Comparison of ENCODE assay signal across 1 cellular context in genomic region chr16:80265624-80266306, GRCh38.
TF ChIP-seq lines count a peak whose summit lies in the region.

No MANE protein-coding gene starts in this region.

TF ChIP-seq in HepG2, 621 proteins besides CTCF, POLR2A, EP300 and RAD21 (continued from another document and continues in another):
- TF ChIP-seq, protein P1, sequence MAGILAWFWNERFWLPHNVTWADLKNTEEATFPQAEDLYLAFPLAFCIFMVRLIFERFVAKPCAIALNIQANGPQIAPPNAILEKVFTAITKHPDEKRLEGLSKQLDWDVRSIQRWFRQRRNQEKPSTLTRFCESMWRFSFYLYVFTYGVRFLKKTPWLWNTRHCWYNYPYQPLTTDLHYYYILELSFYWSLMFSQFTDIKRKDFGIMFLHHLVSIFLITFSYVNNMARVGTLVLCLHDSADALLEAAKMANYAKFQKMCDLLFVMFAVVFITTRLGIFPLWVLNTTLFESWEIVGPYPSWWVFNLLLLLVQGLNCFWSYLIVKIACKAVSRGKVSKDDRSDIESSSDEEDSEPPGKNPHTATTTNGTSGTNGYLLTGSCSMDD (CRISPR knock-in tag; IDR thresholded peaks at IDR 0.05): no peak
- TF ChIP-seq SALL1 (CRISPR knock-in tag; IDR thresholded peaks at IDR 0.05) (peak; percentile 97), NR2F1 (CRISPR knock-in tag; IDR thresholded peaks at IDR 0.05) (peak in 1 of 2 experiments; percentile 70; a peak in 3 of 4 replicates), ARID3A (IDR thresholded peaks at IDR 0.05; ENCODE audit: low read depth, low read length) (peak; percentile 98), ARNT2 (CRISPR knock-in tag; IDR thresholded peaks at IDR 0.05; ENCODE audit: low read depth) (0 out of 2 replicates have a peak, but pooled peaks have one; percentile 23), ZNF329 (CRISPR knock-in tag; IDR thresholded peaks at IDR 0.05; ENCODE audit: low read depth) (no peak), KDM4B (CRISPR knock-in tag; IDR thresholded peaks at IDR 0.05) (peak; percentile 89), MXI1 (IDR thresholded peaks at IDR 0.05; ENCODE audit: borderline replicate concordance, low read depth, low read length) (no peak), ZMYM2 (CRISPR knock-in tag; IDR thresholded peaks at IDR 0.05) (0 out of 2 replicates have a peak, but pooled peaks have one; percentile 81), SAP130 (CRISPR knock-in tag; IDR thresholded peaks at IDR 0.05; ENCODE audit: low read depth) (peak; percentile 80), EEA1 (CRISPR knock-in tag; IDR thresholded peaks at IDR 0.05; ENCODE audit: borderline replicate concordance) (no peak), AGO2 (optimal IDR thresholded peaks at IDR 0.05; ENCODE audit: low read depth, low read length) (no peak), BRD4 (CRISPR knock-in tag; IDR thresholded peaks at IDR 0.05) (0 out of 2 replicates have a peak, but pooled peaks have one; percentile 63), FOXA1 (IDR thresholded peaks at IDR 0.05) (no peak), FOXA1 (CRISPR knock-in tag; IDR thresholded peaks at IDR 0.05) (peak; percentile 58), ZNF512B (CRISPR knock-in tag; IDR thresholded peaks at IDR 0.05; ENCODE audit: borderline replicate concordance) (no peak; the same call in 1 of the 2 replicates), MAF1 (CRISPR knock-in tag; IDR thresholded peaks at IDR 0.05; ENCODE audit: borderline replicate concordance) (peak; percentile 60; the same call in 1 of the 2 replicates), ZNF777 (CRISPR knock-in tag; IDR thresholded peaks at IDR 0.05) (no peak), ZNF264 (CRISPR knock-in tag; IDR thresholded peaks at IDR 0.05) (peak; percentile 90), PRPF4 (IDR thresholded peaks at IDR 0.05; ENCODE audit: low read depth, low read length, poor library complexity, severe bottlenecking) (no peak), ZKSCAN8 (CRISPR knock-in tag; IDR thresholded peaks at IDR 0.05; ENCODE audit: borderline replicate concordance) (peak; percentile 91), ZBTB20 (CRISPR knock-in tag; IDR thresholded peaks at IDR 0.05; ENCODE audit: borderline replicate concordance, low read depth) (peak; percentile 97), ZNF749 (CRISPR knock-in tag; IDR thresholded peaks at IDR 0.05; ENCODE audit: borderline replicate concordance) (no peak), TIGD3 (CRISPR knock-in tag; IDR thresholded peaks at IDR 0.05; ENCODE audit: borderline replicate concordance) (no peak), ERF (CRISPR knock-in tag; IDR thresholded peaks at IDR 0.05) (peak; percentile 82), CHD2 (IDR thresholded peaks at IDR 0.05; ENCODE audit: low read depth, low read length) (no peak), MLLT10 (CRISPR knock-in tag; IDR thresholded peaks at IDR 0.05) (no peak), PAF1 (CRISPR knock-in tag; IDR thresholded peaks at IDR 0.05) (no peak), YEATS2 (CRISPR knock-in tag; IDR thresholded peaks at IDR 0.05; ENCODE audit: borderline replicate concordance) (peak; percentile 57; the same call in 1 of the 2 replicates), DMAP1 (CRISPR knock-in tag; IDR thresholded peaks at IDR 0.05) (peak; percentile 63; the same call in 1 of the 2 replicates), RFXANK (CRISPR knock-in tag; IDR thresholded peaks at IDR 0.05) (peak; percentile 68; the same call in 1 of the 2 replicates), ZNF326 (CRISPR knock-in tag; IDR thresholded peaks at IDR 0.05; ENCODE audit: borderline replicate concordance) (no peak), FOSL2 (CRISPR knock-in tag; IDR thresholded peaks at IDR 0.05) (peak; percentile 95), IRF2 (CRISPR knock-in tag; IDR thresholded peaks at IDR 0.05) (peak; percentile 91), ETS1 (CRISPR knock-in tag; IDR thresholded peaks at IDR 0.05) (no peak), MEIS2 (CRISPR knock-in tag; IDR thresholded peaks at IDR 0.05) (0 out of 2 replicates have a peak, but pooled peaks have one; percentile 17), GATAD1 (CRISPR knock-in tag; IDR thresholded peaks at IDR 0.05) (peak; percentile 67; the same call in 1 of the 2 replicates), FOXP1 (IDR thresholded peaks at IDR 0.05) (no peak), FOXP1 (CRISPR knock-in tag; IDR thresholded peaks at IDR 0.05) (peak; percentile 92), ZFX (CRISPR knock-in tag; IDR thresholded peaks at IDR 0.05; ENCODE audit: low read depth) (no peak), ZNF563 (CRISPR knock-in tag; IDR thresholded peaks at IDR 0.05) (no peak), ZNF44 (CRISPR knock-in tag; IDR thresholded peaks at IDR 0.05) (peak; percentile 27; the same call in 1 of the 2 replicates), ATF7 (IDR thresholded peaks at IDR 0.05) (peak; percentile 97), ATF7 (CRISPR knock-in tag; IDR thresholded peaks at IDR 0.05) (peak; percentile 98), NKX3-1 (CRISPR knock-in tag; IDR thresholded peaks at IDR 0.05) (0 out of 2 replicates have a peak, but pooled peaks have one; percentile 35), ZMYM3 (CRISPR knock-in tag; IDR thresholded peaks at IDR 0.05) (peak; percentile 91), ZNF501 (CRISPR knock-in tag; IDR thresholded peaks at IDR 0.05) (peak; percentile 58; the same call in 1 of the 2 replicates), ZNF468 (CRISPR knock-in tag; IDR thresholded peaks at IDR 0.05) (no peak), NAIF1 (CRISPR knock-in tag; IDR thresholded peaks at IDR 0.05; ENCODE audit: borderline replicate concordance) (no peak), MYC (CRISPR knock-in tag; IDR thresholded peaks at IDR 0.05; ENCODE audit: borderline replicate concordance) (no peak), THAP11 (CRISPR knock-in tag; IDR thresholded peaks at IDR 0.05) (peak; percentile 75), ATF7-NPFF (CRISPR knock-in tag; IDR thresholded peaks at IDR 0.05; ENCODE audit: low read depth) (no peak), ZNF891 (CRISPR knock-in tag; IDR thresholded peaks at IDR 0.05) (no peak), MIER2 (CRISPR knock-in tag; IDR thresholded peaks at IDR 0.05) (peak; percentile 88), ELF4 (CRISPR knock-in tag; IDR thresholded peaks at IDR 0.05; ENCODE audit: borderline replicate concordance) (no peak), ZNF350 (CRISPR knock-in tag; IDR thresholded peaks at IDR 0.05; ENCODE audit: borderline replicate concordance, low read depth) (no peak; the same call in 1 of the 2 replicates)
- TF ChIP-seq, protein P2, sequence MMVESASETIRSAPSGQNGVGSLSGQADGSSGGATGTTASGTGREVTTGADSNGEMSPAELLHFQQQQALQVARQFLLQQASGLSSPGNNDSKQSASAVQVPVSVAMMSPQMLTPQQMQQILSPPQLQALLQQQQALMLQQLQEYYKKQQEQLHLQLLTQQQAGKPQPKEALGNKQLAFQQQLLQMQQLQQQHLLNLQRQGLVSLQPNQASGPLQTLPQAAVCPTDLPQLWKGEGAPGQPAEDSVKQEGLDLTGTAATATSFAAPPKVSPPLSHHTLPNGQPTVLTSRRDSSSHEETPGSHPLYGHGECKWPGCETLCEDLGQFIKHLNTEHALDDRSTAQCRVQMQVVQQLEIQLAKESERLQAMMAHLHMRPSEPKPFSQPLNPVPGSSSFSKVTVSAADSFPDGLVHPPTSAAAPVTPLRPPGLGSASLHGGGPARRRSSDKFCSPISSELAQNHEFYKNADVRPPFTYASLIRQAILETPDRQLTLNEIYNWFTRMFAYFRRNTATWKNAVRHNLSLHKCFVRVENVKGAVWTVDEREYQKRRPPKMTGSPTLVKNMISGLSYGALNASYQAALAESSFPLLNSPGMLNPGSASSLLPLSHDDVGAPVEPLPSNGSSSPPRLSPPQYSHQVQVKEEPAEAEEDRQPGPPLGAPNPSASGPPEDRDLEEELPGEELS (CRISPR knock-in tag; IDR thresholded peaks at IDR 0.05): peak; percentile 95
- TF ChIP-seq, protein P3, sequence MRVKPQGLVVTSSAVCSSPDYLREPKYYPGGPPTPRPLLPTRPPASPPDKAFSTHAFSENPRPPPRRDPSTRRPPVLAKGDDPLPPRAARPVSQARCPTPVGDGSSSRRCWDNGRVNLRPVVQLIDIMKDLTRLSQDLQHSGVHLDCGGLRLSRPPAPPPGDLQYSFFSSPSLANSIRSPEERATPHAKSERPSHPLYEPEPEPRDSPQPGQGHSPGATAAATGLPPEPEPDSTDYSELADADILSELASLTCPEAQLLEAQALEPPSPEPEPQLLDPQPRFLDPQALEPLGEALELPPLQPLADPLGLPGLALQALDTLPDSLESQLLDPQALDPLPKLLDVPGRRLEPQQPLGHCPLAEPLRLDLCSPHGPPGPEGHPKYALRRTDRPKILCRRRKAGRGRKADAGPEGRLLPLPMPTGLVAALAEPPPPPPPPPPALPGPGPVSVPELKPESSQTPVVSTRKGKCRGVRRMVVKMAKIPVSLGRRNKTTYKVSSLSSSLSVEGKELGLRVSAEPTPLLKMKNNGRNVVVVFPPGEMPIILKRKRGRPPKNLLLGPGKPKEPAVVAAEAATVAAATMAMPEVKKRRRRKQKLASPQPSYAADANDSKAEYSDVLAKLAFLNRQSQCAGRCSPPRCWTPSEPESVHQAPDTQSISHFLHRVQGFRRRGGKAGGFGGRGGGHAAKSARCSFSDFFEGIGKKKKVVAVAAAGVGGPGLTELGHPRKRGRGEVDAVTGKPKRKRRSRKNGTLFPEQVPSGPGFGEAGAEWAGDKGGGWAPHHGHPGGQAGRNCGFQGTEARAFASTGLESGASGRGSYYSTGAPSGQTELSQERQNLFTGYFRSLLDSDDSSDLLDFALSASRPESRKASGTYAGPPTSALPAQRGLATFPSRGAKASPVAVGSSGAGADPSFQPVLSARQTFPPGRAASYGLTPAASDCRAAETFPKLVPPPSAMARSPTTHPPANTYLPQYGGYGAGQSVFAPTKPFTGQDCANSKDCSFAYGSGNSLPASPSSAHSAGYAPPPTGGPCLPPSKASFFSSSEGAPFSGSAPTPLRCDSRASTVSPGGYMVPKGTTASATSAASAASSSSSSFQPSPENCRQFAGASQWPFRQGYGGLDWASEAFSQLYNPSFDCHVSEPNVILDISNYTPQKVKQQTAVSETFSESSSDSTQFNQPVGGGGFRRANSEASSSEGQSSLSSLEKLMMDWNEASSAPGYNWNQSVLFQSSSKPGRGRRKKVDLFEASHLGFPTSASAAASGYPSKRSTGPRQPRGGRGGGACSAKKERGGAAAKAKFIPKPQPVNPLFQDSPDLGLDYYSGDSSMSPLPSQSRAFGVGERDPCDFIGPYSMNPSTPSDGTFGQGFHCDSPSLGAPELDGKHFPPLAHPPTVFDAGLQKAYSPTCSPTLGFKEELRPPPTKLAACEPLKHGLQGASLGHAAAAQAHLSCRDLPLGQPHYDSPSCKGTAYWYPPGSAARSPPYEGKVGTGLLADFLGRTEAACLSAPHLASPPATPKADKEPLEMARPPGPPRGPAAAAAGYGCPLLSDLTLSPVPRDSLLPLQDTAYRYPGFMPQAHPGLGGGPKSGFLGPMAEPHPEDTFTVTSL (CRISPR knock-in tag; IDR thresholded peaks at IDR 0.05; ENCODE audit: borderline replicate concordance): peak; percentile 97; the same call in 1 of the 2 replicates
